8 cellular contexts compared by ENCODE assay signal in the genomic region with DNA sequence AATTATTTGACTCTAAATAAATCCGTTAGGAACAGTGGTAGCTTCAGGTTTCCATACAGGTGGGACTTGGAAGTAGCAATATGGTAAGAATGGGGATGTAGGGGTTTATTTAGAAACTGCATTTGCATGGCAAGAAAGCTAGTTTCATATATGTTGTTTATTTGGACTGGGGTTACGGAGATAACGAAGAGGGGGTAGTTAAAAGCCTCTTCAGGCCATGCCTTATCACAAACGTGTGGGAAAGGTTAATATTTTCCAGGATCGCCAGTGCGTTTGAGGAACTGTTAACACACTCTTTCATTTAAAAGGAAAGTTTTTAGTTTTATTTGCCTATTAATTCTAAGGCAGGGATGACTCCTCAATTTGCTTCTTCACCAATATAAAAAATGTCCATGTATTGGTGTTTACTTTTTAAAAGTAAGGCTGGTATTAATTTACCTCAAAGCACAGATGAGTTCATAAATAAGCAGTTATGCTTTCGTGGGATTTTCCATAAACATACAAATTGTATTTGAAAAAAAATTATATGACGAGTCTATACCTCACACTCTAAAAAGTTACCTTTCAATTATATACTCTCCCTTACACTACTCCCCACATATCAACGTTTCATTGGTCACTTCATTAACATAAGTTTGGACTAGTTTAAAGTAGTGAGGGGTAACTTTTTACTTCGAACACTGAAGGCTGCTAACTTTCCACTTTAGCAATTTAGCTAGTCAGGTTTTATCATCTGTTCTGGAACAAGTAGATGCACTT. TPM values are rescaled to one million over a fixed set of nuclear protein-coding genes. Genes with fewer than 3 reads are reported as not detected.
DNase-seq lines count a peak whose midpoint lies in the region; ATAC-seq lines count a peak whose summit lies in the region.

No MANE protein-coding gene starts in this region.

- H3K4me3 Mint-ChIP-seq in activated CD4-positive, alpha-beta T cell treated with anti-CD3 and anti-CD28 coated beads, Interleukin-2, amount 10 ng/mL, durations not matched to agents 24 days and 14 days, result peak overlapping the region; percentile 99
- peak overlapping the region; percentile 100 for H3K4me3 Mint-ChIP-seq in activated naive CD8-positive, alpha-beta T cell treated with anti-CD3 and anti-CD28 coated beads, Interleukin-2, amount 10 ng/mL, durations not matched to agents 7 days and 5 days

- H3K27ac ChIP-seq in layer of hippocampus (ENCODE audit: low read depth, low read length), result peak overlapping the region; percentile 89
- H3K27ac ChIP-seq in thymus (ENCODE audit: low read depth), result peak overlapping the region; percentile 84

- POLR2A ChIA-PET in activated naive CD8-positive, alpha-beta T cell treated with anti-CD3 and anti-CD28 coated beads, Interleukin-2, amount 10 ng/mL, durations not matched to agents 7 days and 5 days (lab: Charles Lee), result interaction anchor here (0.7 to 3.5 kb wide), 7 partner anchors 10 to 80 kb away, joined by 3 to 30 read pairs (median 6); a partner anchor contains a TSS

- peak overlapping the region; percentile 51 for H3K4me3 ChIP-seq in thymus (ENCODE audit: low read length)

- H3K36me3 ChIP-seq in thymus (ENCODE audit: control insufficient read depth, insufficient read depth), result peaks cover 3% of the 10 kb centered on the region

- peaks cover 29% of the 10 kb centered on the region for H3K36me3 Mint-ChIP-seq in activated CD4-positive, alpha-beta T cell treated with anti-CD3 and anti-CD28 coated beads, Interleukin-2, amount 10 ng/mL, durations not matched to agents 24 days and 14 days (ENCODE audit: low read depth)
- H3K36me3 Mint-ChIP-seq in activated naive CD8-positive, alpha-beta T cell treated with anti-CD3 and anti-CD28 coated beads, Interleukin-2, amount 10 ng/mL, durations not matched to agents 7 days and 5 days, result peaks cover 11% of the 10 kb centered on the region

- H3K4me1 ChIP-seq in thymus (ENCODE audit: control insufficient read depth, insufficient read depth, low read length), result peaks cover 3% of the 10 kb centered on the region

- DNase-seq in activated CD4-positive, alpha-beta T cell treated with anti-CD3 and anti-CD28 coated beads, Interleukin-2, amount 10 ng/mL, durations not matched to agents 24 days and 14 days, result no peak
- DNase-seq in activated CD4-positive, alpha-beta T cell treated with anti-CD3 and anti-CD28 coated beads for 1 hour, result no peak
- no peak for DNase-seq in activated naive CD8-positive, alpha-beta T cell treated with anti-CD3 and anti-CD28 coated beads, Interleukin-2, amount 10 ng/mL, durations not matched to agents 7 days and 5 days
- DNase-seq in SHP77 (lab: John Stamatoyannopoulos, UW), result no peak
- DNase-seq in NCI-H524 (lab: John Stamatoyannopoulos, UW), result no peak

- peaks cover 21% of the 10 kb centered on the region for H3K4me1 Mint-ChIP-seq in activated CD4-positive, alpha-beta T cell treated with anti-CD3 and anti-CD28 coated beads, Interleukin-2, amount 10 ng/mL, durations not matched to agents 24 days and 14 days
- H3K4me1 Mint-ChIP-seq in activated naive CD8-positive, alpha-beta T cell treated with anti-CD3 and anti-CD28 coated beads, Interleukin-2, amount 10 ng/mL, durations not matched to agents 7 days and 5 days, result peaks cover 21% of the 10 kb centered on the region

- 54% methylated on average over 10 of the region's 10 CpGs for WGBS in thymus

- H3K27ac Mint-ChIP-seq in activated CD4-positive, alpha-beta T cell treated with anti-CD3 and anti-CD28 coated beads, Interleukin-2, amount 10 ng/mL, durations not matched to agents 24 days and 14 days, result peak overlapping the region; percentile 99
- peak overlapping the region; percentile 100 for H3K27ac Mint-ChIP-seq in activated naive CD8-positive, alpha-beta T cell treated with anti-CD3 and anti-CD28 coated beads, Interleukin-2, amount 10 ng/mL, durations not matched to agents 7 days and 5 days

- ATAC-seq in activated naive CD8-positive, alpha-beta T cell treated with anti-CD3 and anti-CD28 coated beads, Interleukin-2, amount 10 ng/mL, durations not matched to agents 7 days and 5 days (ENCODE audit: low read depth), result no peak
- ATAC-seq in GM21529 (IDR thresholded peaks at IDR 0.05; ENCODE audit: unreplicated experiment), result no peak

- H3K27me3 Mint-ChIP-seq in activated CD4-positive, alpha-beta T cell treated with anti-CD3 and anti-CD28 coated beads, Interleukin-2, amount 10 ng/mL, durations not matched to agents 24 days and 14 days, result no peaks in the 10 kb centered on the region
- no peaks in the 10 kb centered on the region for H3K27me3 Mint-ChIP-seq in activated naive CD8-positive, alpha-beta T cell treated with anti-CD3 and anti-CD28 coated beads, Interleukin-2, amount 10 ng/mL, durations not matched to agents 7 days and 5 days

- H3K27me3 ChIP-seq in layer of hippocampus (ENCODE audit: control insufficient read depth, insufficient read depth, low read length) (no peaks in the 10 kb centered on the region), thymus (ENCODE audit: control insufficient read depth, insufficient read depth) (no peaks in the 10 kb centered on the region)

- H3K9me3 Mint-ChIP-seq in activated CD4-positive, alpha-beta T cell treated with anti-CD3 and anti-CD28 coated beads, Interleukin-2, amount 10 ng/mL, durations not matched to agents 24 days and 14 days, result no peaks in the 10 kb centered on the region
- H3K9me3 Mint-ChIP-seq in activated naive CD8-positive, alpha-beta T cell treated with anti-CD3 and anti-CD28 coated beads, Interleukin-2, amount 10 ng/mL, durations not matched to agents 7 days and 5 days, result no peaks in the 10 kb centered on the region

- H3K9me3 ChIP-seq in thymus (ENCODE audit: control insufficient read depth), result no peaks in the 10 kb centered on the region

- intact Hi-C loops in activated CD4-positive, alpha-beta T cell treated with anti-CD3 and anti-CD28 coated beads, Interleukin-2, amount 10 ng/mL, durations not matched to agents 24 days and 14 days (cut with micrococcal nuclease), result loop anchor here (1.0 kb wide), 1 partner anchor 62 kb away; no protein-coding TSS in a partner anchor

RNA-seq across cellular contexts. Expression of a gene that starts 0.8 kb away (rescaled TPM):
- total RNA-seq in activated CD4-positive, alpha-beta T cell treated with anti-CD3 and anti-CD28 coated beads, Interleukin-2, amount 10 ng/mL, durations not matched to agents 24 days and 14 days, result 26.5 and 30.1 TPM in 2 replicates
- 10 to 100 TPM; 27.3 to 27.5 TPM for total RNA-seq in activated naive CD8-positive, alpha-beta T cell treated with anti-CD3 and anti-CD28 coated beads, Interleukin-2, amount 10 ng/mL, durations not matched to agents 7 days and 5 days
- 15.7 TPM for polyA plus RNA-seq in thymus

RNA-seq across cellular contexts. Expression of a gene that starts 1.0 kb away (rescaled TPM):
- total RNA-seq in activated CD4-positive, alpha-beta T cell treated with anti-CD3 and anti-CD28 coated beads, Interleukin-2, amount 10 ng/mL, durations not matched to agents 24 days and 14 days, result 75.9 and 82.8 TPM in 2 replicates
- 10 to 100 TPM; 76.7 to 79.7 TPM for total RNA-seq in activated naive CD8-positive, alpha-beta T cell treated with anti-CD3 and anti-CD28 coated beads, Interleukin-2, amount 10 ng/mL, durations not matched to agents 7 days and 5 days
- 24.2 TPM for polyA plus RNA-seq in thymus

RNA-seq across cellular contexts. Expression of a gene that starts 20.0 kb away (rescaled TPM):
- total RNA-seq in activated CD4-positive, alpha-beta T cell treated with anti-CD3 and anti-CD28 coated beads, Interleukin-2, amount 10 ng/mL, durations not matched to agents 24 days and 14 days, result 104 and 115 TPM in 2 replicates
- total RNA-seq in activated naive CD8-positive, alpha-beta T cell treated with anti-CD3 and anti-CD28 coated beads, Interleukin-2, amount 10 ng/mL, durations not matched to agents 7 days and 5 days, result 100 to 1,000 TPM; 128 to 133 TPM
- 36.8 TPM for polyA plus RNA-seq in thymus

RNA-seq across cellular contexts. Expression of a gene that starts 35.2 kb away (rescaled TPM):
- 72.9 and 81.7 TPM in 2 replicates for total RNA-seq in activated CD4-positive, alpha-beta T cell treated with anti-CD3 and anti-CD28 coated beads, Interleukin-2, amount 10 ng/mL, durations not matched to agents 24 days and 14 days
- 10 to 100 TPM; 89.2 to 90.9 TPM for total RNA-seq in activated naive CD8-positive, alpha-beta T cell treated with anti-CD3 and anti-CD28 coated beads, Interleukin-2, amount 10 ng/mL, durations not matched to agents 7 days and 5 days
- polyA plus RNA-seq in thymus, result 67.5 TPM

RNA-seq across cellular contexts. Expression of a gene that starts 50.2 kb away (rescaled TPM):
- total RNA-seq in activated CD4-positive, alpha-beta T cell treated with anti-CD3 and anti-CD28 coated beads, Interleukin-2, amount 10 ng/mL, durations not matched to agents 24 days and 14 days, result 1.6 and 1.7 TPM in 2 replicates
- 1 to 10 TPM; 4.0 to 4.4 TPM for total RNA-seq in activated naive CD8-positive, alpha-beta T cell treated with anti-CD3 and anti-CD28 coated beads, Interleukin-2, amount 10 ng/mL, durations not matched to agents 7 days and 5 days
- polyA plus RNA-seq in thymus, result 4.1 TPM
